28 cellular contexts compared by ENCODE assay signal in genomic region chr1:118113261-118113660, GRCh38.
A peak's percentile ranks its signal among the peaks of the same experiment; 100 is the strongest.
DNase-seq lines count a peak whose midpoint lies in the region; ATAC-seq, FAIRE-seq and TF ChIP-seq lines count a peak whose summit lies in the region.
"Had no signal": no experiment of that assay in that cellular context is flagged by ENCODE, and none has a peak within 500 bp of the region (broad histone marks: within the 10 kb centered on the region; RNA-seq: fewer than 3 reads in every experiment).

No MANE protein-coding gene starts in this region.

- no CpG with 5 or more reads among the region's 1 CpG for WGBS in IMR-90 (ENCODE audit: extremely low coverage in 2 of 2, insufficient read length in 1 of 2), 2 experiments
- WGBS in mesendoderm (ENCODE audit: extremely low coverage, insufficient coverage, low lambda C conversion rate) = no CpG with 5 or more reads among the region's 1 CpG

- H3K27ac ChIP-seq in IMR-90 (ENCODE audit: insufficient read depth, low read length) = no peak overlapping the region
- H3K27ac ChIP-seq in endothelial cell of umbilical vein (ENCODE audit: insufficient read depth, low read depth, low read length) = no peak overlapping the region
- no peak overlapping the region for H3K27ac ChIP-seq in mesendoderm (ENCODE audit: low read depth, low read length)
- H3K27ac ChIP-seq: heart left ventricle, vagina had no signal

- H3K4me1 ChIP-seq in IMR-90 (ENCODE audit: control insufficient read depth, insufficient read depth, low read length) = no peaks in the 10 kb centered on the region
- no peaks in the 10 kb centered on the region for H3K4me1 ChIP-seq in endothelial cell of umbilical vein (ENCODE audit: control insufficient read depth, extremely low read depth, insufficient read depth, low read length)
- H3K4me1 ChIP-seq in mesendoderm (ENCODE audit: control insufficient read depth, low read depth, low read length) = no peaks in the 10 kb centered on the region
- H3K4me1 ChIP-seq: vagina had no signal

- no peaks in the 10 kb centered on the region for H4K20me1 ChIP-seq in IMR-90 (ENCODE audit: insufficient read depth, low read length)
- H4K20me1 ChIP-seq in endothelial cell of umbilical vein (replicated peaks; ENCODE audit: control insufficient read depth, extremely low read depth, insufficient read depth, low read length) = no peaks in the 10 kb centered on the region

- H3K36me3 ChIP-seq in IMR-90 (ENCODE audit: control insufficient read depth, insufficient read depth, low read length) = no peaks in the 10 kb centered on the region
- H3K36me3 ChIP-seq in endothelial cell of umbilical vein (ENCODE audit: control insufficient read depth in 2 of 2, extremely low read depth in 1 of 2, insufficient read depth in 2 of 2, low read length in 2 of 2) = no peaks in the 10 kb centered on the region
- H3K36me3 ChIP-seq in mesendoderm (ENCODE audit: control insufficient read depth, insufficient read depth, low read length) = no peaks in the 10 kb centered on the region
- H3K36me3 ChIP-seq: heart left ventricle, vagina had no signal

- FAIRE-seq in endothelial cell of umbilical vein (lab: Jason Lieb, UNC) = no peak
- FAIRE-seq: K562, RCC 7860 had no signal

- no peak overlapping the region for H4K91ac ChIP-seq in IMR-90 (ENCODE audit: insufficient read depth, low read depth, low read length)

- H2BK5ac ChIP-seq in IMR-90 (ENCODE audit: low read depth, low read length, poor library complexity, severe bottlenecking) = no peak overlapping the region
- H2BK5ac ChIP-seq in mesendoderm (ENCODE audit: low read length) = no peak overlapping the region

- no peak overlapping the region for H2BK20ac ChIP-seq in IMR-90 (ENCODE audit: low read depth, low read length)

- H2AFZ ChIP-seq in IMR-90 (replicated peaks; ENCODE audit: low read length, poor library complexity) (no peak overlapping the region), endothelial cell of umbilical vein (ENCODE audit: low read depth, low read length) (no peak overlapping the region)

- H2AK9ac ChIP-seq in IMR-90 (replicated peaks; ENCODE audit: low read depth, low read length, poor library complexity) = no peak overlapping the region

- H3K4me3 ChIP-seq in IMR-90 (ENCODE audit: insufficient read depth, low read depth, low read length) (no peak overlapping the region), endothelial cell of umbilical vein (replicated peaks in 1 of 3; ENCODE audit: insufficient read depth in 1 of 3, low read depth in 1 of 3, low read length in 3 of 3) (no peak overlapping the region), mesendoderm (ENCODE audit: low read length) (no peak overlapping the region)
- H3K4me3 ChIP-seq: heart left ventricle, K562, vagina had no signal

- H3K9ac ChIP-seq in IMR-90 (ENCODE audit: low read depth, low read length) (no peak overlapping the region), endothelial cell of umbilical vein (replicated peaks; ENCODE audit: extremely low read depth, insufficient read depth, low read length) (no peak overlapping the region), mesendoderm (ENCODE audit: low read length) (no peak overlapping the region)

- dilution Hi-C loops in IMR-90 (cut with HindIII; ENCODE audit: low sequenced_read_pairs, unreplicated experiment) (no loop called here), endothelial cell of umbilical vein (cut with MboI; ENCODE audit: extremely low pct_ligation_motif_present, low sequenced_read_pairs) (no loop called here)

- CTCF ChIA-PET in IMR-90 (lab: Yijun Ruan, JAX) (no interaction called here), endothelial cell of umbilical vein (lab: Charles Lee) (no interaction called here)

- BruUV-seq in IMR-90 (replicated peaks; lab: Mats Ljungman, UMichigan) (no TSS peak), endothelial cell of umbilical vein (replicated peaks; lab: Mats Ljungman, UMichigan) (no TSS peak)

- ATAC-seq in IMR-90 (ENCODE audit: low read depth) (no peak), HG03159 (IDR thresholded peaks at IDR 0.05; ENCODE audit: unreplicated experiment) (no peak)
- ATAC-seq: activated CD4-positive, CD25-positive, alpha-beta regulatory T cell treated with anti-CD3 and anti-CD28 coated beads, Interleukin-2, amount 50 U/mL, for 24 hours; activated CD8-positive, alpha-beta T cell treated with anti-CD3 and anti-CD28 coated beads, Interleukin-2, amount 10 ng/mL, durations not matched to agents 7 days and 5 days; heart left ventricle; K562; SK-N-SH treated with all-trans-retinoic acid at 6 μM for 48 hours had no signal

- H3K4me2 ChIP-seq in IMR-90 (ENCODE audit: low read depth, low read length) (no peak overlapping the region), endothelial cell of umbilical vein (ENCODE audit: insufficient read depth, low read length) (no peak overlapping the region), mesendoderm (ENCODE audit: low read length) (no peak overlapping the region)

- POLR2A ChIA-PET in IMR-90 (lab: Charles Lee; ENCODE audit: unreplicated experiment) (no interaction called here), endothelial cell of umbilical vein (lab: Charles Lee) (no interaction called here)

- H2BK120ac ChIP-seq in IMR-90 (ENCODE audit: low read depth, low read length) (no peak overlapping the region), mesendoderm (ENCODE audit: low read depth, low read length) (no peak overlapping the region)

- H3K79me2 ChIP-seq in endothelial cell of umbilical vein (ENCODE audit: control insufficient read depth, insufficient read depth, low read length) = no peaks in the 10 kb centered on the region
- H3K79me2 ChIP-seq in mesendoderm (ENCODE audit: control insufficient read depth, insufficient read depth, low read length) = no peaks in the 10 kb centered on the region

- no peak overlapping the region for H2AK5ac ChIP-seq in IMR-90 (ENCODE audit: low read depth, low read length)
- H2AK5ac ChIP-seq in mesendoderm (ENCODE audit: low read length) = no peak overlapping the region

- H3K18ac ChIP-seq in IMR-90 (ENCODE audit: low read depth, low read length) = no peak overlapping the region
- no peak overlapping the region for H3K18ac ChIP-seq in mesendoderm (ENCODE audit: low read length)

- TF ChIP-seq RAD21 in IMR-90 (IDR thresholded peaks at IDR 0.05; ENCODE audit: low read length) = no peak

- no peak overlapping the region for H4K5ac ChIP-seq in IMR-90 (ENCODE audit: low read depth, low read length)
- no peak overlapping the region for H4K5ac ChIP-seq in mesendoderm (ENCODE audit: low read length)

- H3K79me1 ChIP-seq in IMR-90 (ENCODE audit: low read depth in 1 of 2, low read length in 2 of 2) = no peaks in the 10 kb centered on the region
- H3K79me1 ChIP-seq in mesendoderm (ENCODE audit: low read length) = no peaks in the 10 kb centered on the region

- H3K9me3 ChIP-seq in IMR-90 (ENCODE audit: control insufficient read depth, insufficient read depth, low read length) (no peaks in the 10 kb centered on the region), endothelial cell of umbilical vein (replicated peaks; ENCODE audit: control insufficient read depth, insufficient read depth, low read length) (no peaks in the 10 kb centered on the region)
- H3K9me3 ChIP-seq: heart left ventricle, vagina had no signal

- H3K9me1 ChIP-seq in IMR-90 (ENCODE audit: insufficient read depth, low read length) (no peaks in the 10 kb centered on the region), endothelial cell of umbilical vein (replicated peaks; ENCODE audit: control insufficient read depth, extremely low read depth, insufficient read depth, low read length) (no peaks in the 10 kb centered on the region)

- no peak overlapping the region for H3K56ac ChIP-seq in IMR-90 (ENCODE audit: extremely low read depth, insufficient read depth, low read length)
- no peak overlapping the region for H3K56ac ChIP-seq in mesendoderm (ENCODE audit: low read length)

- no peak overlapping the region for H2BK15ac ChIP-seq in IMR-90 (ENCODE audit: low read depth, low read length)
- H2BK15ac ChIP-seq in mesendoderm (replicated peaks; ENCODE audit: low read depth) = no peak overlapping the region

- in situ Hi-C loops in IMR-90 (cut with MboI; ENCODE audit: low sequenced_read_pairs) = no loop called here

- DNase-seq in AG20443 (ENCODE audit: low spot score) (peak; percentile 40), IMR-90 (peak; percentile 41), endothelial cell of umbilical vein (ENCODE audit: low read depth, low spot score) (peak; percentile 2), mesendoderm (peak; percentile 3), NCI-H187 (lab: John Stamatoyannopoulos, UW) (no peak), DMS79 treated with DMSO at 0.1 percent for 48 hours (lab: John Stamatoyannopoulos, UW) (no peak)
- no peak for DNase-seq in stimulated activated CD4-positive, alpha-beta T cell treated with anti-CD3 and anti-CD28 coated beads, Interleukin-2, amount 100 ng/mL, for 48 hours
- DNase-seq: ACHN; activated CD8-positive, alpha-beta T cell treated with anti-CD3 and anti-CD28 coated beads, Interleukin-2, amount 10 ng/mL, durations not matched to agents 7 days and 5 days; activated naive CD4-positive, alpha-beta T cell treated with Interleukin-2 at 50 U/mL for 16 hours; activated T-cell treated with anti-CD3 and anti-CD28 coated beads, Interleukin-2, amount 50 U/mL, for 1 hour; amniotic stem cell; caudate nucleus; erythroblast; GOT3; heart left ventricle; NCI-H1092 treated with DMSO at 0.1 percent for 48 hours; NCI-H2081; NK-92 treated with Interleukin-12 subunit alpha and Interleukin-12 subunit beta, amount 100 ng/mL, for 24 hours; nucleus accumbens; substantia nigra; T1000 had no signal

- H3K4ac ChIP-seq in IMR-90 (ENCODE audit: low read depth, low read length) = no peak overlapping the region
- no peak overlapping the region for H3K4ac ChIP-seq in mesendoderm (ENCODE audit: low read depth, low read length)

- no peak overlapping the region for H3K14ac ChIP-seq in IMR-90 (replicated peaks; ENCODE audit: low read depth, low read length)

- intact Hi-C loops in IMR-90 (cut with micrococcal nuclease) = no loop called here
- intact Hi-C loops in endothelial cell of umbilical vein (cut with micrococcal nuclease) = no loop called here

- TF ChIP-seq POLR2A in IMR-90 (IDR thresholded peaks at IDR 0.05; ENCODE audit: low read depth, low read length) (no peak), endothelial cell of umbilical vein (IDR thresholded peaks at IDR 0.05; ENCODE audit: low read depth, low read length) (no peak)

- H4K8ac ChIP-seq in IMR-90 (ENCODE audit: low read depth in 2 of 2, low read length in 2 of 2) (no peak overlapping the region), mesendoderm (ENCODE audit: low read depth, low read length) (no peak overlapping the region)

- TF ChIP-seq CTCF in IMR-90 (conservative IDR thresholded peaks at IDR 0.05; ENCODE audit: low read depth, low read length) (no peak), endothelial cell of umbilical vein (IDR thresholded peaks at IDR 0.05; ENCODE audit: extremely low read depth in 1 of 2, insufficient read depth in 1 of 2, low read depth in 1 of 2, low read length in 2 of 2) (no peak)

- H3K27me3 ChIP-seq in IMR-90 (ENCODE audit: control insufficient read depth, insufficient read depth, low read length) (no peaks in the 10 kb centered on the region), endothelial cell of umbilical vein (ENCODE audit: control insufficient read depth in 2 of 2, insufficient read depth in 2 of 2, low read length in 2 of 2) (no peaks in the 10 kb centered on the region), mesendoderm (ENCODE audit: insufficient read depth, low read length, poor library complexity) (no peaks in the 10 kb centered on the region)
- H3K27me3 ChIP-seq: vagina had no signal

- H3K23ac ChIP-seq in IMR-90 (ENCODE audit: low read depth, low read length) (no peak overlapping the region), mesendoderm (ENCODE audit: low read length) (no peak overlapping the region)

Comparison
In these comparisons a context has a peak if more than half of its experiments do, and no peak if none do; other contexts are left out.
1. DNase-seq: peak in AG20443 (single experiment), IMR-90 (single experiment), endothelial cell of umbilical vein (single experiment) and mesendoderm (single experiment); none in NCI-H187 (0 of 2), stimulated activated CD4-positive, alpha-beta T cell treated with anti-CD3 and anti-CD28 coated beads, Interleukin-2, amount 100 ng/mL, for 48 hours (0 of 2) and DMS79 treated with DMSO at 0.1 percent for 48 hours (single experiment).